In the genomic region with DNA sequence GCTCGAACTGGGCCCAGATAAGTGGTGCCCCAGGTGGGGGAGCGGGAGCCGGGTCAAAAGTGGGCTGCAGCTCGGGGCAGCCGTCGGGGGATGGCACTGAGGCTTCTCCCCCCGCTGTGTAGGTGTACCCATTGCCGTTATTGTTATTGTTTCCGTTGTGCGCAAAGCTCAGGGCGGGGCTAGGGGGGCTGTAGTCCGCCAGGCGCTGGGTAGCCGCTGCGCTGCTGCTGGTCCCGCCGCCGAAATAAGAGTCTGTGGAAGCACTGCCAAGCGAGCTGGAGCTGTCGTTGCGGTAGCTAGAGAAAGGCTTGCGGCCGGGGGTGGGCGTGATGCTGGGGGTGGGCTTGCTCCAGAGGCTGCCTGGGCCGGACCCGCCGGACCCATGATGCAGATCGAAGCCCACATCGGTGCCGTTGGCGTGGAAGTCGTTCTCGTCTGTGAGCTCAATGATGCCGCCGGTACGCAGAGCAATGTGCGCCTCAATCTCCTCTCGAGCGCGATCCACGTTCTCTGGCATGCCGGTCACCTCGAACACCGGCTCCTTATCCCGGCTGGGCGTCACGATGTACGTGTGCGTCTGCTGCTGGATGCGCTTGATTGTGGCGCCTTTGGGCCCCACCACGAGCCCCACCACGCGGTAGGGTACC, we compare ENCODE assay signal across 8 cellular contexts. TPM values are rescaled to one million over a fixed set of nuclear protein-coding genes. Genes with fewer than 3 reads are reported as not detected.
DNase-seq lines count a peak whose midpoint lies in the region; ATAC-seq and TF ChIP-seq lines count a peak whose summit lies in the region.

No MANE protein-coding gene starts in this region.

- H3K4me3 ChIP-seq in AG04450 (ENCODE audit: low read depth, low read length) (peak overlapping the region; percentile 89), KMS-11 (IDR thresholded peaks at IDR 0.05; ENCODE audit: insufficient read depth, low read depth, low read length) (no peak overlapping the region), coronary artery (peak overlapping the region; percentile 92), muscle layer of duodenum (ENCODE audit: low read depth in 1 of 2, low read length in 2 of 2) (peak overlapping the region; percentile 65 to 95)

- CTCF ChIA-PET in AG04450 (lab: Charles Lee), result interaction anchor here (0.8 to 3.2 kb wide), 3 partner anchors 64 to 634 kb away, joined by 3 to 13 read pairs (median 4); no protein-coding TSS in a partner anchor

- no peak for ATAC-seq in GM19463 (IDR thresholded peaks at IDR 0.05; ENCODE audit: unreplicated experiment)

- peak overlapping the region; percentile 92 for H3K27ac ChIP-seq in AG04450 (ENCODE audit: low read depth, low read length)
- no peak overlapping the region for H3K27ac ChIP-seq in KMS-11
- H3K27ac ChIP-seq in coronary artery, result peak overlapping the region in 1 of 2 donors; percentile 89
- H3K27ac ChIP-seq in muscle layer of duodenum (ENCODE audit: low read length), result no peak overlapping the region

- H3K79me2 ChIP-seq in KMS-11 (ENCODE audit: insufficient read depth, low read depth), result no peaks in the 10 kb centered on the region

- H3K4me1 ChIP-seq in KMS-11 (ENCODE audit: low read depth, poor library complexity, severe bottlenecking) (no peaks in the 10 kb centered on the region), muscle layer of duodenum (ENCODE audit: control insufficient read depth in 1 of 2, insufficient read depth in 2 of 2, low read length in 2 of 2) (peaks cover 0 to 10% of the 10 kb centered on the region in 2 donors)

- H3K4me2 ChIP-seq in KMS-11, result peak overlapping the region; percentile 82; the same call in 1 of the 2 replicates

- no peaks in the 10 kb centered on the region for H3K27me3 ChIP-seq in AG04450 (ENCODE audit: control insufficient read depth, insufficient read depth, low read length)
- no peaks in the 10 kb centered on the region for H3K27me3 ChIP-seq in KMS-11 (ENCODE audit: insufficient read depth, low read depth)
- no peaks in the 10 kb centered on the region for H3K27me3 ChIP-seq in muscle layer of duodenum (ENCODE audit: low read depth, low read length)

- H3K9me3 ChIP-seq in AG04450 (ENCODE audit: control insufficient read depth, insufficient read depth, low read length) (peaks cover 2% of the 10 kb centered on the region; the same call in 1 of the 2 replicates), muscle layer of duodenum (ENCODE audit: control insufficient read depth in 1 of 2, low read length in 2 of 2) (no peaks in the 10 kb centered on the region)

- no peaks in the 10 kb centered on the region for H3K36me3 ChIP-seq in KMS-11 (ENCODE audit: insufficient read depth)
- H3K36me3 ChIP-seq in muscle layer of duodenum (ENCODE audit: control insufficient read depth in 1 of 2, insufficient read depth in 2 of 2, low read length in 2 of 2), result no peaks in the 10 kb centered on the region

- TF ChIP-seq CTCF in AG04450 (IDR thresholded peaks at IDR 0.05; ENCODE audit: low read depth, low read length) (no peak), KMS-11 (conservative IDR thresholded peaks at IDR 0.05; ENCODE audit: low read depth, low read length) (no peak), coronary artery (IDR thresholded peaks at IDR 0.05) (no peak)

- no peaks in the 10 kb centered on the region for H4K20me1 ChIP-seq in KMS-11 (ENCODE audit: insufficient read depth)

- no peak for DNase-seq in AG04450 (ENCODE audit: low read depth, low spot score)
- DNase-seq in coronary artery (ENCODE audit: low spot score), result no peak
- DNase-seq in SW480 (ENCODE audit: low spot score), result no peak
- no peak for DNase-seq in NCI-H2171 treated with DMSO at 0.1 percent for 48 hours (lab: John Stamatoyannopoulos, UW)
- DNase-seq in stimulated activated naive CD4-positive, alpha-beta T cell (lab: John Stamatoyannopoulos, UW), result no peak

- H2AFZ ChIP-seq in KMS-11 (ENCODE audit: low read depth), result no peak overlapping the region

- H3K9ac ChIP-seq in KMS-11, result no peak overlapping the region

- POLR2A ChIA-PET in AG04450 (lab: Yijun Ruan, JAX), result interaction anchor here (0.6 kb wide), 1 partner anchor 72 kb away, joined by 3 read pairs; no protein-coding TSS in a partner anchor

RNA-seq across cellular contexts. Expression of a gene that starts 2.0 kb away (rescaled TPM):
- 6.3 TPM in 2 replicates for polyA plus RNA-seq in AG04450 (2011; rRNA removed)
- 6.6 and 9.2 TPM in 2 replicates for polyA minus RNA-seq in AG04450 (2011; rRNA and poly(A)+ RNA removed)
